In the genomic region with DNA sequence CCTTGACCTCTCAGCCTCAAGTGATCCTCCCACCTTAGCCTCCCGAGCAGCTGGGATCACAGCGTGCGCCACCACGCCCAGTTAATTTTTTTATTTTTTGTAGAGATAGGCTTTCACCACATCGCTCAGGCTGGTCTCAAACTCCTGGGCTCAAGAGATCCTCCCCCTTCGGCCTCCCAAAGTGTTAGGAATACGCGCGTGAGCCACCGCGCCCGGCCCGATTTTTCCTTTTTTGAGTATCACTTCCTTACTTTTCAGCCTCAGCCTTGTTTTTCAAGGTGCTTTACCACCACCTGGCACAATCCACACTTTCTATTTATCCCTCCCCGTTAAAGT, we compare ENCODE assay signal across 9 cellular contexts. TPM values are rescaled to one million over a fixed set of nuclear protein-coding genes. Genes with fewer than 3 reads are reported as not detected.
DNase-seq lines count a peak whose midpoint lies in the region; ATAC-seq lines count a peak whose summit lies in the region.
"Had no signal": no experiment of that assay in that cellular context is flagged by ENCODE, and none has a peak within 500 bp of the region (broad histone marks: within the 10 kb centered on the region; RNA-seq: fewer than 3 reads in every experiment).

No MANE protein-coding gene starts in this region.

- peaks cover 36% of the 10 kb centered on the region for H3K4me1 Mint-ChIP-seq in activated CD4-positive, alpha-beta memory T cell treated with anti-CD3 and anti-CD28 coated beads for 36 hours (ENCODE audit: low read depth)
- H3K4me1 Mint-ChIP-seq in stimulated activated effector memory CD8-positive, alpha-beta T cell treated with anti-CD3 and anti-CD28 coated beads, Interleukin-12 subunit alpha, Interleukin-12 subunit beta, amount 100 ng/mL, for 72 hours: peaks cover 38% of the 10 kb centered on the region

- CTCF ChIA-PET in activated CD4-positive, alpha-beta memory T cell treated with anti-CD3 and anti-CD28 coated beads for 36 hours (lab: Charles Lee): no interaction called here

- ATAC-seq in stimulated activated effector memory CD8-positive, alpha-beta T cell treated with anti-CD3 and anti-CD28 coated beads, Interleukin-12 subunit alpha, Interleukin-12 subunit beta, amount 100 ng/mL, for 72 hours: no peak

- no peaks in the 10 kb centered on the region for H3K27me3 Mint-ChIP-seq in activated CD4-positive, alpha-beta memory T cell treated with anti-CD3 and anti-CD28 coated beads for 36 hours

- POLR2A ChIA-PET in activated CD4-positive, alpha-beta memory T cell treated with anti-CD3 and anti-CD28 coated beads for 36 hours (lab: Charles Lee): interaction anchor here (2.3 kb wide), 1 partner anchor 85 kb away, joined by 12 read pairs; no protein-coding TSS in a partner anchor

- peaks cover 13% of the 10 kb centered on the region; the same call in 1 of the 2 replicates for H3K27me3 ChIP-seq in iPS DF 6.9 (ENCODE audit: control insufficient read depth, insufficient read depth, low read length)

- intact Hi-C loops in activated CD4-positive, alpha-beta memory T cell treated with anti-CD3 and anti-CD28 coated beads for 36 hours (cut with micrococcal nuclease): no loop called here

- DNase-seq in DMS53 (lab: John Stamatoyannopoulos, UW): peak; percentile 54
- DNase-seq in DMS53 treated with DMSO at 0.1 percent for 48 hours (lab: John Stamatoyannopoulos, UW; ENCODE audit: unreplicated experiment): no peak
- no peak for DNase-seq in activated CD4-positive, alpha-beta memory T cell treated with anti-CD3 and anti-CD28 coated beads for 36 hours
- no peak for DNase-seq in iPS DF 6.9 (ENCODE audit: low read depth, low spot score)
- no peak for DNase-seq in stimulated activated effector memory CD8-positive, alpha-beta T cell treated with anti-CD3 and anti-CD28 coated beads, Interleukin-12 subunit alpha, Interleukin-12 subunit beta, amount 100 ng/mL, for 72 hours (ENCODE audit: low spot score in 2 of 2)
- no peak for DNase-seq in NCI-H2081 (lab: John Stamatoyannopoulos, UW)
- no peak for DNase-seq in NCI-H446 (lab: John Stamatoyannopoulos, UW)
- no peak for DNase-seq in amygdala (lab: John Stamatoyannopoulos, UW)

- no peak overlapping the region for H3K27ac ChIP-seq in iPS DF 6.9 (ENCODE audit: low read length)
- H3K27ac ChIP-seq: 22Rv1 had no signal

- no peaks in the 10 kb centered on the region for H3K36me3 ChIP-seq in iPS DF 6.9 (ENCODE audit: control insufficient read depth, insufficient read depth, low read length)

- H3K9me3 Mint-ChIP-seq in activated CD4-positive, alpha-beta memory T cell treated with anti-CD3 and anti-CD28 coated beads for 36 hours: no peaks in the 10 kb centered on the region
- no peaks in the 10 kb centered on the region for H3K9me3 Mint-ChIP-seq in stimulated activated effector memory CD8-positive, alpha-beta T cell treated with anti-CD3 and anti-CD28 coated beads, Interleukin-12 subunit alpha, Interleukin-12 subunit beta, amount 100 ng/mL, for 72 hours

- H3K4me3 ChIP-seq in iPS DF 6.9 (ENCODE audit: low read length): peak overlapping the region; percentile 89; the same call in 1 of the 2 replicates

- no CpG with 5 or more reads among the region's 14 CpGs for WGBS in iPS DF 6.9 (ENCODE audit: insufficient coverage, insufficient read length)

- H3K4me3 Mint-ChIP-seq in activated CD4-positive, alpha-beta memory T cell treated with anti-CD3 and anti-CD28 coated beads for 36 hours: peak overlapping the region; percentile 80
- peak overlapping the region; percentile 76 for H3K4me3 Mint-ChIP-seq in stimulated activated effector memory CD8-positive, alpha-beta T cell treated with anti-CD3 and anti-CD28 coated beads, Interleukin-12 subunit alpha, Interleukin-12 subunit beta, amount 100 ng/mL, for 72 hours

- peaks cover 28% of the 10 kb centered on the region for H3K36me3 Mint-ChIP-seq in activated CD4-positive, alpha-beta memory T cell treated with anti-CD3 and anti-CD28 coated beads for 36 hours
- H3K36me3 Mint-ChIP-seq in stimulated activated effector memory CD8-positive, alpha-beta T cell treated with anti-CD3 and anti-CD28 coated beads, Interleukin-12 subunit alpha, Interleukin-12 subunit beta, amount 100 ng/mL, for 72 hours: peaks cover 39% of the 10 kb centered on the region

- peaks cover 3% of the 10 kb centered on the region; the same call in 1 of the 2 replicates for H3K4me1 ChIP-seq in iPS DF 6.9 (ENCODE audit: control insufficient read depth, insufficient read depth, low read length)

- no peaks in the 10 kb centered on the region for H3K9me3 ChIP-seq in iPS DF 6.9 (ENCODE audit: control insufficient read depth, insufficient read depth, low read length)

- peak overlapping the region; percentile 74 for H3K27ac Mint-ChIP-seq in activated CD4-positive, alpha-beta memory T cell treated with anti-CD3 and anti-CD28 coated beads for 36 hours
- H3K27ac Mint-ChIP-seq in stimulated activated effector memory CD8-positive, alpha-beta T cell treated with anti-CD3 and anti-CD28 coated beads, Interleukin-12 subunit alpha, Interleukin-12 subunit beta, amount 100 ng/mL, for 72 hours: peak overlapping the region; percentile 83

RNA-seq across cellular contexts. Expression of a gene that starts 0.8 kb away (rescaled TPM):
- 10 to 100 TPM; 16.0 to 16.6 TPM for total RNA-seq in activated CD4-positive, alpha-beta memory T cell treated with anti-CD3 and anti-CD28 coated beads for 36 hours

RNA-seq across cellular contexts. Expression of a gene that starts 54.2 kb away (rescaled TPM):
- 100 to 1,000 TPM; 162 to 171 TPM for total RNA-seq in activated CD4-positive, alpha-beta memory T cell treated with anti-CD3 and anti-CD28 coated beads for 36 hours
